ENCODE assay signal across 2 cellular contexts in genomic region chr12:132619301-132620112, GRCh38.
TF ChIP-seq lines count a peak whose summit lies in the region.

No MANE protein-coding gene starts in this region.

TF ChIP-seq in GM23338, 12 proteins besides CTCF, POLR2A, EP300 and RAD21:
- no peak for TF ChIP-seq REST (IDR thresholded peaks at IDR 0.05; ENCODE audit: unreplicated experiment)
- TF ChIP-seq JUNB (IDR thresholded peaks at IDR 0.05; ENCODE audit: unreplicated experiment) = no peak
- TF ChIP-seq NANOG (IDR thresholded peaks at IDR 0.05; ENCODE audit: borderline replicate concordance) = no peak
- no peak for TF ChIP-seq POLR2AphosphoS5 (IDR thresholded peaks at IDR 0.05; ENCODE audit: low read depth)
- TF ChIP-seq EZH2 (IDR thresholded peaks at IDR 0.05; ENCODE audit: low read depth, unreplicated experiment) = peak; percentile 50

TF ChIP-seq in WTC11, 78 proteins besides CTCF, POLR2A, EP300 and RAD21 (continued from another document):
- TF ChIP-seq USF2 (CRISPR knock-in tag; IDR thresholded peaks at IDR 0.05) (no peak), CREM (CRISPR knock-in tag; IDR thresholded peaks at IDR 0.05) (no peak), ZNF396 (CRISPR knock-in tag; IDR thresholded peaks at IDR 0.05; ENCODE audit: borderline replicate concordance) (no peak), OVOL2 (CRISPR knock-in tag; IDR thresholded peaks at IDR 0.05; ENCODE audit: borderline replicate concordance) (no peak), MLX (CRISPR knock-in tag; IDR thresholded peaks at IDR 0.05) (no peak), FOXJ3 (CRISPR knock-in tag; IDR thresholded peaks at IDR 0.05; ENCODE audit: borderline replicate concordance) (no peak), NR3C1 (CRISPR knock-in tag; conservative IDR thresholded peaks at IDR 0.05; ENCODE audit: low read depth) (no peak), ZNF532 (CRISPR knock-in tag; IDR thresholded peaks at IDR 0.05; ENCODE audit: borderline replicate concordance) (no peak)
TF ChIP-seq in WTC11: peak in this region for 0.
